In the genomic region with DNA sequence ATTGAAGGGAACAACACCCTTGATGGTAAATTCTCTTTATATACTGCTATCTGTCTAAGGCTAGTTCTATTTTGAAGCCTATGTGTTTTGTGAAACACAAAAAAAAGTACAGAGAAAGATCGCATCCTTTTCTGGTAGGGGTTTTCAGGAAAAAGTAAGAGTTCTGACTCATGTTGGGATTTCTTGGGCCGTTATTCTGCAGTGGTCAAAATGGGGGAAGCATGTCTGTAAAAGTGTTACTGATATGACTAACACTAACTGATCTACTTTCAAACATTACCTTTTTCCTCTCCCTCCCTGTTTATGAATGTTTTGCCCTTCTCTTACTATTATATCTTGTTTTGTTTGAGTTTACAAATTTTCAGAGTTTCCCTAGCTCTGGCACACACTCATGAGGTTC, we compare ENCODE assay signal across 15 cellular contexts. TPM values are rescaled to one million over a fixed set of nuclear protein-coding genes. Genes with fewer than 3 reads are reported as not detected.
DNase-seq lines count a peak whose midpoint lies in the region; ATAC-seq and FAIRE-seq lines count a peak whose summit lies in the region.
"Had no signal": no experiment of that assay in that cellular context is flagged by ENCODE, and none has a peak within 500 bp of the region (broad histone marks: within the 10 kb centered on the region; RNA-seq: fewer than 3 reads in every experiment).

No MANE protein-coding gene starts in this region.

- ATAC-seq in GM18870 (IDR thresholded peaks at IDR 0.05; ENCODE audit: unreplicated experiment) (peak; percentile 88), GM21447 (IDR thresholded peaks at IDR 0.05; ENCODE audit: unreplicated experiment) (peak; percentile 73), HG03039 (IDR thresholded peaks at IDR 0.05; ENCODE audit: unreplicated experiment) (peak; percentile 90), GM21737 (IDR thresholded peaks at IDR 0.05; ENCODE audit: unreplicated experiment) (no peak)
- ATAC-seq: HepG2, T-cell had no signal

- peaks cover 25% of the 10 kb centered on the region for H3K36me3 Mint-ChIP-seq in activated T-helper 1 cell treated with anti-CD3 and anti-CD28 coated beads, Interleukin-12 subunit alpha, Interleukin-12 subunit beta, Interleukin-2, Interleukin-4 antibody, amounts not matched to agents 30 ng/mL and 10 ng/mL and 1 ng/mL, durations not matched to agents 14 hours and 24 hours and 36 hours (ENCODE audit: low read depth)

- H3K27ac Mint-ChIP-seq in activated T-helper 1 cell treated with anti-CD3 and anti-CD28 coated beads, Interleukin-12 subunit alpha, Interleukin-12 subunit beta, Interleukin-2, Interleukin-4 antibody, amounts not matched to agents 30 ng/mL and 10 ng/mL and 1 ng/mL, durations not matched to agents 14 hours and 24 hours and 36 hours: peak overlapping the region; percentile 19
- H3K27ac Mint-ChIP-seq: activated CD4-positive, alpha-beta T cell treated with anti-CD3 and anti-CD28 coated beads, Interleukin-2, amount 10 ng/mL, durations not matched to agents 7 days and 5 days; CD4-positive, alpha-beta T cell; T-cell had no signal

- no peak overlapping the region for H3K4me3 Mint-ChIP-seq in activated T-helper 1 cell treated with anti-CD3 and anti-CD28 coated beads, Interleukin-12 subunit alpha, Interleukin-12 subunit beta, Interleukin-2, Interleukin-4 antibody, amounts not matched to agents 30 ng/mL and 10 ng/mL and 1 ng/mL, durations not matched to agents 14 hours and 24 hours and 36 hours
- H3K4me3 Mint-ChIP-seq: activated CD4-positive, alpha-beta T cell treated with anti-CD3 and anti-CD28 coated beads, Interleukin-2, amount 10 ng/mL, durations not matched to agents 7 days and 5 days; CD4-positive, alpha-beta T cell; T-cell had no signal

- intact Hi-C loops in activated T-helper 1 cell treated with anti-CD3 and anti-CD28 coated beads, Interleukin-12 subunit alpha, Interleukin-12 subunit beta, Interleukin-2, Interleukin-4 antibody, amounts not matched to agents 30 ng/mL and 10 ng/mL and 1 ng/mL, durations not matched to agents 14 hours and 24 hours and 36 hours (cut with micrococcal nuclease): loop anchor here (2.0 kb wide), 1 partner anchor 709 kb away; no protein-coding TSS in a partner anchor

- peaks cover 4% of the 10 kb centered on the region for H3K27me3 Mint-ChIP-seq in activated T-helper 1 cell treated with anti-CD3 and anti-CD28 coated beads, Interleukin-12 subunit alpha, Interleukin-12 subunit beta, Interleukin-2, Interleukin-4 antibody, amounts not matched to agents 30 ng/mL and 10 ng/mL and 1 ng/mL, durations not matched to agents 14 hours and 24 hours and 36 hours (ENCODE audit: insufficient read depth)
- H3K27me3 Mint-ChIP-seq: activated CD4-positive, alpha-beta T cell treated with anti-CD3 and anti-CD28 coated beads, Interleukin-2, amount 10 ng/mL, durations not matched to agents 7 days and 5 days; CD4-positive, alpha-beta T cell; progenitor cell of endocrine pancreas; T-cell had no signal

- no peak for DNase-seq in activated T-helper 1 cell treated with anti-CD3 and anti-CD28 coated beads, Interleukin-12 subunit alpha, Interleukin-12 subunit beta, Interleukin-2, Interleukin-4 antibody, amounts not matched to agents 30 ng/mL and 10 ng/mL and 1 ng/mL, durations not matched to agents 14 hours and 24 hours and 36 hours (ENCODE audit: low spot score)
- DNase-seq in NCI-H748 treated with DMSO at 0.1 percent for 48 hours (lab: John Stamatoyannopoulos, UW): no peak
- no peak for DNase-seq in frontal cortex (ENCODE audit: low spot score in 2 of 2)
- DNase-seq: activated CD4-positive, alpha-beta T cell treated with anti-CD3 and anti-CD28 coated beads, Interleukin-2, amount 10 ng/mL, durations not matched to agents 7 days and 5 days; CD4-positive, alpha-beta T cell; mesendoderm; NCI-H187 treated with DMSO at 0.1 percent for 48 hours; stimulated activated CD4-positive, alpha-beta T cell treated with anti-CD3 and anti-CD28 coated beads, Interleukin-2, amount 100 ng/mL, for 24 hours; T-cell had no signal

- H3K9me3 Mint-ChIP-seq in activated T-helper 1 cell treated with anti-CD3 and anti-CD28 coated beads, Interleukin-12 subunit alpha, Interleukin-12 subunit beta, Interleukin-2, Interleukin-4 antibody, amounts not matched to agents 30 ng/mL and 10 ng/mL and 1 ng/mL, durations not matched to agents 14 hours and 24 hours and 36 hours: no peaks in the 10 kb centered on the region
- H3K9me3 Mint-ChIP-seq: activated CD4-positive, alpha-beta T cell treated with anti-CD3 and anti-CD28 coated beads, Interleukin-2, amount 10 ng/mL, durations not matched to agents 7 days and 5 days; CD4-positive, alpha-beta T cell; T-cell had no signal

- FAIRE-seq in frontal cortex (lab: Jason Lieb, UNC): no peak
- FAIRE-seq: HepG2 had no signal

- peaks cover 21% of the 10 kb centered on the region for H3K4me1 Mint-ChIP-seq in activated T-helper 1 cell treated with anti-CD3 and anti-CD28 coated beads, Interleukin-12 subunit alpha, Interleukin-12 subunit beta, Interleukin-2, Interleukin-4 antibody, amounts not matched to agents 30 ng/mL and 10 ng/mL and 1 ng/mL, durations not matched to agents 14 hours and 24 hours and 36 hours (ENCODE audit: low read depth)
- H3K4me1 Mint-ChIP-seq: T-cell had no signal

RNA-seq across cellular contexts. Expression of gene CTNND1, which starts 53.9 kb away (rescaled TPM):
- total RNA-seq in activated T-helper 1 cell treated with anti-CD3 and anti-CD28 coated beads, Interleukin-12 subunit alpha, Interleukin-12 subunit beta, Interleukin-2, Interleukin-4 antibody, amounts not matched to agents 30 ng/mL and 10 ng/mL and 1 ng/mL, durations not matched to agents 14 hours and 24 hours and 36 hours: 6.4 and 9.9 TPM in 2 replicates
- 96.6 TPM for total RNA-seq in frontal cortex
